ENCODE assay signal across 8 cellular contexts in genomic region chr16:23952128-23953041, GRCh38.
DNase-seq lines count a peak whose midpoint lies in the region; ATAC-seq and TF ChIP-seq lines count a peak whose summit lies in the region.

No MANE protein-coding gene starts in this region.

- H3K4me3 Mint-ChIP-seq in central memory CD8-positive, alpha-beta T cell = peak overlapping the region; percentile 12
- H3K4me3 Mint-ChIP-seq in neural crest cell = peak overlapping the region; percentile 33

- H3K36me3 Mint-ChIP-seq in central memory CD8-positive, alpha-beta T cell (ENCODE audit: insufficient read depth) = peaks cover 10% of the 10 kb centered on the region
- H3K36me3 Mint-ChIP-seq in neural crest cell (ENCODE audit: low read depth) = no peaks in the 10 kb centered on the region

- in situ Hi-C loops in G401 (cut with HindIII; ENCODE audit: low sequenced_read_pairs) = no loop called here

- no peak for TF ChIP-seq CTCF in neural crest cell (conservative IDR thresholded peaks at IDR 0.05)

- no peaks in the 10 kb centered on the region for H3K9me3 Mint-ChIP-seq in central memory CD8-positive, alpha-beta T cell
- H3K9me3 Mint-ChIP-seq in neural crest cell = no peaks in the 10 kb centered on the region

- DNase-seq in G401 (ENCODE audit: low spot score) (peak; percentile 64), RPMI8226 (peak; percentile 18), neural crest cell (ENCODE audit: low read depth, low spot score) (no peak), GM03348 (ENCODE audit: low spot score) (no peak), SHP77 treated with DMSO at 0.1 percent for 48 hours (lab: John Stamatoyannopoulos, UW) (no peak), NCI-H1417 treated with DMSO at 0.1 percent for 48 hours (lab: John Stamatoyannopoulos, UW) (no peak)
- no peak for DNase-seq in central memory CD8-positive, alpha-beta T cell (ENCODE audit: low spot score in 2 of 2)

- H3K27me3 Mint-ChIP-seq in central memory CD8-positive, alpha-beta T cell = no peaks in the 10 kb centered on the region
- peaks cover 30% of the 10 kb centered on the region for H3K27me3 Mint-ChIP-seq in neural crest cell (ENCODE audit: low read depth)

- ATAC-seq in central memory CD8-positive, alpha-beta T cell (replicated peaks; ENCODE audit: extremely low read depth, poor library complexity, severe bottlenecking) = no peak
- no peak for ATAC-seq in HG03432 (IDR thresholded peaks at IDR 0.05; ENCODE audit: unreplicated experiment)

- peaks cover 87% of the 10 kb centered on the region for H3K4me1 Mint-ChIP-seq in central memory CD8-positive, alpha-beta T cell
- peaks cover 13% of the 10 kb centered on the region for H3K4me1 Mint-ChIP-seq in neural crest cell

- peak overlapping the region; percentile 86 for H3K27ac Mint-ChIP-seq in central memory CD8-positive, alpha-beta T cell (ENCODE audit: low read depth)
- H3K27ac Mint-ChIP-seq in neural crest cell (ENCODE audit: unreplicated experiment) = no peak overlapping the region

Comparison
In these comparisons a context has a peak if more than half of its experiments do, and no peak if none do; other contexts are left out.
1. DNase-seq: peak in G401 (single experiment) and RPMI8226 (single experiment); none in central memory CD8-positive, alpha-beta T cell (0 of 2), neural crest cell (single experiment), GM03348 (single experiment), SHP77 treated with DMSO at 0.1 percent for 48 hours (single experiment) and NCI-H1417 treated with DMSO at 0.1 percent for 48 hours (single experiment).